ENCODE assay signal across 22 cellular contexts in genomic region chr4:105182211-105182610, GRCh38.
"Had no signal": no experiment of that assay in that cellular context is flagged by ENCODE, and none has a peak within 500 bp of the region (broad histone marks: within the 10 kb centered on the region; RNA-seq: fewer than 3 reads in every experiment).

No MANE protein-coding gene starts in this region.

- DNase-seq: activated CD4-positive, alpha-beta T cell treated with anti-CD3 and anti-CD28 coated beads, Interleukin-2, amount 10 ng/mL, durations not matched to agents 7 days and 5 days; activated CD8-positive, alpha-beta memory T cell treated with anti-CD3 and anti-CD28 coated beads, Interleukin-2, amount 50 U/mL, for 4 hours; activated CD8-positive, alpha-beta T cell treated with anti-CD3 and anti-CD28 coated beads, Interleukin-2, amount 10 ng/mL, durations not matched to agents 7 days and 5 days; activated naive CD4-positive, alpha-beta T cell treated with anti-CD3 and anti-CD28 coated beads for 36 hours; activated T-cell treated with anti-CD3 and anti-CD28 coated beads, Interleukin-2, amount 50 U/mL, for 4 hours; effector CD8-positive, alpha-beta T cell; glutamatergic neuron; hippocampal formation; islet precursor cell; midbrain; stimulated activated CD4-positive, alpha-beta T cell treated with anti-CD3 and anti-CD28 coated beads, Interleukin-2, amount 100 ng/mL, for 24 hours; stimulated activated naive CD8-positive, alpha-beta T cell treated with anti-CD3 and anti-CD28 coated beads, Interleukin-15, Interleukin-2, amounts not matched to agents 100 U/mL and 50 U/mL, for 24 hours; substantia nigra; tibial artery; uterus had no signal

- H3K4me3 ChIP-seq: breast epithelium, prostate gland, right atrium auricular region, tibial artery, uterus had no signal

- H3K27me3 ChIP-seq: breast epithelium, right atrium auricular region, tibial artery, uterus had no signal

- H3K9me3 ChIP-seq: breast epithelium, prostate gland, right atrium auricular region, tibial artery, uterus had no signal

- H3K4me3 Mint-ChIP-seq: activated CD4-positive, alpha-beta T cell treated with anti-CD3 and anti-CD28 coated beads, Interleukin-2, amount 10 ng/mL, durations not matched to agents 7 days and 5 days; activated CD8-positive, alpha-beta T cell treated with anti-CD3 and anti-CD28 coated beads, Interleukin-2, amount 10 ng/mL, durations not matched to agents 7 days and 5 days; activated naive CD4-positive, alpha-beta T cell treated with anti-CD3 and anti-CD28 coated beads for 36 hours; activated T-cell treated with anti-CD3 and anti-CD28 coated beads, Interleukin-2, amount 50 U/mL, for 4 hours; neural crest cell; T-helper 1 cell treated with Interleukin-12 subunit alpha and Interleukin-12 subunit beta and Interleukin-4 antibody, amounts not matched to agents 30 μg/mL and 1 μg/mL, for 36 hours had no signal

- H3K27ac Mint-ChIP-seq: activated CD4-positive, alpha-beta T cell treated with anti-CD3 and anti-CD28 coated beads, Interleukin-2, amount 10 ng/mL, durations not matched to agents 7 days and 5 days; activated CD8-positive, alpha-beta T cell treated with anti-CD3 and anti-CD28 coated beads, Interleukin-2, amount 10 ng/mL, durations not matched to agents 7 days and 5 days; activated naive CD4-positive, alpha-beta T cell treated with anti-CD3 and anti-CD28 coated beads for 36 hours; T-helper 1 cell treated with Interleukin-12 subunit alpha and Interleukin-12 subunit beta and Interleukin-4 antibody, amounts not matched to agents 30 μg/mL and 1 μg/mL, for 36 hours had no signal

- H3K9me3 Mint-ChIP-seq: T-helper 1 cell treated with Interleukin-12 subunit alpha and Interleukin-12 subunit beta and Interleukin-4 antibody, amounts not matched to agents 30 μg/mL and 1 μg/mL, for 36 hours had no signal

- H3K27me3 Mint-ChIP-seq: activated CD4-positive, alpha-beta T cell treated with anti-CD3 and anti-CD28 coated beads, Interleukin-2, amount 10 ng/mL, durations not matched to agents 7 days and 5 days had no signal

- H3K36me3 ChIP-seq: breast epithelium, prostate gland, right atrium auricular region, tibial artery, uterus had no signal

- H3K27ac ChIP-seq: breast epithelium, prostate gland, tibial artery, uterus had no signal

- ATAC-seq: activated CD4-positive, CD25-positive, alpha-beta regulatory T cell treated with anti-CD3 and anti-CD28 coated beads, Interleukin-2, amount 50 U/mL, for 24 hours; activated CD8-positive, alpha-beta T cell treated with anti-CD3 and anti-CD28 coated beads, Interleukin-2, amount 10 ng/mL, durations not matched to agents 7 days and 5 days; activated T-cell treated with anti-CD3 and anti-CD28 coated beads, Interleukin-2, amount 50 U/mL, for 4 hours; left lobe of liver; stimulated activated naive CD8-positive, alpha-beta T cell treated with anti-CD3 and anti-CD28 coated beads, Interleukin-15, Interleukin-2, amounts not matched to agents 100 U/mL and 50 U/mL, for 24 hours had no signal

- H3K4me1 ChIP-seq: breast epithelium had no signal
